31 cellular contexts compared by ENCODE assay signal in the genomic region with DNA sequence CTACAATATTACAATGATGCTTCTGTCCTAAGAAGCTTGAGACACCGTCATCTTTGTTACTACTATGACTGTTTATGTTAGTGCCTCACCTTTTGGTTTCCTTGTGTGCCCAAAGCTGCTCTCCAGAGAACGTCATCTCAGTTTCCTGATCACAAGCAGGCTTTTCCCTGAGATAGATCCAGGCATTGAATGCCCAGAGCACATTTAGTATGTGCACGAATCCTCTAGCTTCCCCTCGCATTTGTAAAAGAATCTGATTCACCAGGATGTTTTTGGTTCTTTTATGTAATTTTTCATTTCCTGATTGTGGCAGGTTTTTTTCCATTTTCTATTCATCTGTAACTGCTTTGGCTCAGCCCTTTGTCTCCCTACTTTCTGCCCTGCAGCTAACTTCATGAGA.
DNase-seq lines count a peak whose midpoint lies in the region; ATAC-seq and TF ChIP-seq lines count a peak whose summit lies in the region.
"Had no signal": no experiment of that assay in that cellular context is flagged by ENCODE, and none has a peak within 500 bp of the region (broad histone marks: within the 10 kb centered on the region; RNA-seq: fewer than 3 reads in every experiment).

No MANE protein-coding gene starts in this region.

- H3K4me3 ChIP-seq in mammary epithelial cell (replicated peaks in 1 of 3; ENCODE audit: insufficient read depth in 1 of 3, low read depth in 2 of 3, low read length in 3 of 3) = no peak overlapping the region
- H3K4me3 ChIP-seq: right atrium auricular region, testis had no signal

- no peak overlapping the region for H3K27ac ChIP-seq in mammary epithelial cell (ENCODE audit: insufficient read depth, low read depth, low read length)
- H3K27ac ChIP-seq: right atrium auricular region, testis, VCaP had no signal

- H3K4me1 Mint-ChIP-seq in MCF 10A (ENCODE audit: insufficient read depth, unreplicated experiment) = peaks cover 5% of the 10 kb centered on the region
- H3K4me1 Mint-ChIP-seq in chondrocyte (ENCODE audit: low read depth) = peaks cover 14% of the 10 kb centered on the region
- H3K4me1 Mint-ChIP-seq in mesothelial cell of epicardium = peaks cover 8% of the 10 kb centered on the region

- POLR2A ChIA-PET in MCF 10A (lab: Yijun Ruan, JAX) = interaction anchor here (1.1 kb wide), 1 partner anchor 42 kb away, joined by 5 read pairs; no protein-coding TSS in a partner anchor

- no peak overlapping the region for H3K9ac ChIP-seq in mammary epithelial cell (ENCODE audit: insufficient read depth, low read length)

- no peaks in the 10 kb centered on the region for H3K9me3 ChIP-seq in mammary epithelial cell (replicated peaks; ENCODE audit: insufficient read depth, low read length)
- H3K9me3 ChIP-seq: right atrium auricular region, testis had no signal

- H3K36me3 Mint-ChIP-seq in MCF 10A (ENCODE audit: insufficient read depth, unreplicated experiment) (peaks cover 67% of the 10 kb centered on the region), chondrocyte (ENCODE audit: low read depth) (peaks cover 22% of the 10 kb centered on the region), mesothelial cell of epicardium (peaks cover 51% of the 10 kb centered on the region)

- TF ChIP-seq CTCF in mammary epithelial cell (conservative IDR thresholded peaks at IDR 0.05 in 1 of 2, IDR thresholded peaks at IDR 0.05 in 1 of 2; ENCODE audit: extremely low read depth in 1 of 2, insufficient read depth in 1 of 2, low read depth in 1 of 2, low read length in 2 of 2) = no peak
- no peak for TF ChIP-seq CTCF in MCF 10A (IDR thresholded peaks at IDR 0.05; ENCODE audit: unreplicated experiment)
- no peak for TF ChIP-seq CTCF in chondrocyte (IDR thresholded peaks at IDR 0.05)
- no peak for TF ChIP-seq CTCF in mesothelial cell of epicardium (IDR thresholded peaks at IDR 0.05; ENCODE audit: unreplicated experiment)

- 98% methylated on average over 4 of the region's 4 CpGs for WGBS in mammary epithelial cell (ENCODE audit: low coverage, missing lambda C conversion rate)

- CTCF ChIA-PET in mammary epithelial cell (lab: Charles Lee; ENCODE audit: low non-redundant PET) (no interaction called here), MCF 10A (lab: Yijun Ruan, JAX) (interaction anchor here (0.7 kb wide), 1 partner anchor 25 kb away, joined by 3 read pairs; no protein-coding TSS in a partner anchor)

- no peak overlapping the region for H3K27ac Mint-ChIP-seq in MCF 10A (ENCODE audit: low read depth, unreplicated experiment)
- H3K27ac Mint-ChIP-seq in chondrocyte (ENCODE audit: unreplicated experiment) = peak overlapping the region; percentile 50
- peak overlapping the region; percentile 5 for H3K27ac Mint-ChIP-seq in mesothelial cell of epicardium
- H3K27ac Mint-ChIP-seq: activated naive CD8-positive, alpha-beta T cell treated with anti-CD3 and anti-CD28 coated beads for 36 hours; CD4-positive, CD25-positive, alpha-beta regulatory T cell had no signal

- intact Hi-C loops in mammary epithelial cell (cut with micrococcal nuclease) (no loop called here), MCF 10A (cut with micrococcal nuclease) (no loop called here)

- H3K4me2 ChIP-seq in mammary epithelial cell (ENCODE audit: insufficient read depth, low read depth, low read length) = no peak overlapping the region

- H2AFZ ChIP-seq in mammary epithelial cell (ENCODE audit: low read depth, low read length) = no peak overlapping the region

- H3K79me2 ChIP-seq in mammary epithelial cell (ENCODE audit: insufficient read depth, low read length) = no peaks in the 10 kb centered on the region

- dilution Hi-C loops in mammary epithelial cell (cut with HindIII; ENCODE audit: low sequenced_read_pairs) = no loop called here

- H4K20me1 ChIP-seq in mammary epithelial cell (ENCODE audit: insufficient read depth, low read length) = no peaks in the 10 kb centered on the region

- peaks cover 2% of the 10 kb centered on the region for H3K36me3 ChIP-seq in mammary epithelial cell (ENCODE audit: insufficient read depth, low read length)

- no peaks in the 10 kb centered on the region for H3K27me3 ChIP-seq in mammary epithelial cell (ENCODE audit: insufficient read depth, low read length)
- H3K27me3 ChIP-seq: right atrium auricular region, testis had no signal

- no peaks in the 10 kb centered on the region for H3K4me1 ChIP-seq in mammary epithelial cell (ENCODE audit: insufficient read depth, low read length)
- H3K4me1 ChIP-seq: right atrium auricular region, testis had no signal

- ATAC-seq in HG02981 (IDR thresholded peaks at IDR 0.05; ENCODE audit: unreplicated experiment) = no peak
- ATAC-seq: HepG2; naive thymus-derived CD4-positive, alpha-beta T cell had no signal

- H3K27me3 Mint-ChIP-seq in MCF 10A (ENCODE audit: insufficient read depth, unreplicated experiment) (no peaks in the 10 kb centered on the region), chondrocyte (ENCODE audit: low read depth) (no peaks in the 10 kb centered on the region), mesothelial cell of epicardium (ENCODE audit: low read depth) (no peaks in the 10 kb centered on the region)
- H3K27me3 Mint-ChIP-seq: activated naive CD8-positive, alpha-beta T cell treated with anti-CD3 and anti-CD28 coated beads for 36 hours; CD4-positive, CD25-positive, alpha-beta regulatory T cell; naive thymus-derived CD4-positive, alpha-beta T cell had no signal

- BruUV-seq in mammary epithelial cell (replicated peaks; lab: Mats Ljungman, UMichigan) (no TSS peak), MCF 10A (replicated peaks; lab: Mats Ljungman, UMichigan) (no TSS peak)

- DNase-seq in mammary epithelial cell (peak; percentile 41), MCF 10A (ENCODE audit: unreplicated experiment) (no peak), chondrocyte (ENCODE audit: low spot score) (no peak), mesothelial cell of epicardium (ENCODE audit: low spot score in 2 of 2, unreplicated experiment in 2 of 2) (no peak), retina (no peak), AML-193 (lab: John Stamatoyannopoulos, UW) (no peak), occipital lobe (lab: John Stamatoyannopoulos, UW) (no peak)
- DNase-seq: 8988T; activated CD4-positive, alpha-beta T cell treated with anti-CD3 and anti-CD28 coated beads for 4 hours; activated CD8-positive, alpha-beta memory T cell treated with anti-CD3 and anti-CD28 coated beads for 24 hours; activated naive CD8-positive, alpha-beta T cell treated with anti-CD3 and anti-CD28 coated beads for 36 hours; activated T-cell treated with anti-CD3 and anti-CD28 coated beads for 4 hours; anterior cingulate cortex; CD4-positive, CD25-positive, alpha-beta regulatory T cell; effector memory CD4-positive, alpha-beta T cell; head of caudate nucleus; kidney; naive thymus-derived CD4-positive, alpha-beta T cell; NCI-H1417 treated with DMSO at 0.1 percent for 48 hours; NCI-H2081; NCI-H345; NCI-H69; SHP77; stimulated activated CD4-positive, alpha-beta T cell treated with anti-CD3 and anti-CD28 coated beads, Interleukin-1b, Interleukin-23, amount 100 ng/mL, for 48 hours; stimulated activated naive CD4-positive, alpha-beta T cell treated with Interleukin-2 at 50 U/mL for 16 hours; T-helper 9 cell; testis had no signal

- H3K4me3 Mint-ChIP-seq in MCF 10A (ENCODE audit: unreplicated experiment) (no peak overlapping the region), chondrocyte (ENCODE audit: unreplicated experiment) (no peak overlapping the region), mesothelial cell of epicardium (no peak overlapping the region)
- H3K4me3 Mint-ChIP-seq: activated naive CD8-positive, alpha-beta T cell treated with anti-CD3 and anti-CD28 coated beads for 36 hours; CD4-positive, CD25-positive, alpha-beta regulatory T cell; naive thymus-derived CD4-positive, alpha-beta T cell had no signal

- H3K9me3 Mint-ChIP-seq in MCF 10A (ENCODE audit: unreplicated experiment) = no peaks in the 10 kb centered on the region
- H3K9me3 Mint-ChIP-seq in chondrocyte (ENCODE audit: low read depth) = no peaks in the 10 kb centered on the region
- H3K9me3 Mint-ChIP-seq in mesothelial cell of epicardium = no peaks in the 10 kb centered on the region
- H3K9me3 Mint-ChIP-seq: activated naive CD8-positive, alpha-beta T cell treated with anti-CD3 and anti-CD28 coated beads for 36 hours; naive thymus-derived CD4-positive, alpha-beta T cell had no signal

- in situ Hi-C loops in mammary epithelial cell (cut with MboI; ENCODE audit: low sequenced_read_pairs in 2 of 2) = no loop called here
